Comparison of ENCODE assay signal across 8 cellular contexts in genomic region chr15:33022629-33023028, GRCh38.
DNase-seq lines count a peak whose midpoint lies in the region; ATAC-seq and TF ChIP-seq lines count a peak whose summit lies in the region.

No MANE protein-coding gene starts in this region.

- H3K27ac ChIP-seq in parathyroid adenoma, result no peak overlapping the region

- peaks cover 4% of the 10 kb centered on the region for H3K4me1 ChIP-seq in parathyroid adenoma

- H3K9ac ChIP-seq in parathyroid adenoma, result no peak overlapping the region

- no peak overlapping the region for H2AFZ ChIP-seq in parathyroid adenoma

- peak; percentile 12 for DNase-seq in G401 (ENCODE audit: low spot score)
- peak; percentile 88 for DNase-seq in RPMI7951 (ENCODE audit: low read depth)
- DNase-seq in fibroblast of gingiva (ENCODE audit: low read depth), result peak; percentile 76
- no peak for DNase-seq in activated naive CD4-positive, alpha-beta T cell treated with Interleukin-2 at 50 U/mL for 16 hours
- DNase-seq in GM10266 (ENCODE audit: extremely low spot score), result no peak
- no peak for DNase-seq in omental fat pad (ENCODE audit: low spot score)

- H3K36me3 ChIP-seq in parathyroid adenoma (ENCODE audit: control insufficient read depth, insufficient read depth, low read length), result no peaks in the 10 kb centered on the region

- no peaks in the 10 kb centered on the region for H3K79me2 ChIP-seq in parathyroid adenoma

- ATAC-seq in GM21515 (IDR thresholded peaks at IDR 0.05; ENCODE audit: unreplicated experiment) (no peak), omental fat pad (ENCODE audit: low FRiP score) (no peak)

- in situ Hi-C loops in G401 (cut with HindIII; ENCODE audit: low sequenced_read_pairs), result no loop called here

- TF ChIP-seq CTCF in parathyroid adenoma (IDR thresholded peaks at IDR 0.05) (no peak), GM10266 (IDR thresholded peaks at IDR 0.05; ENCODE audit: control insufficient read depth, insufficient read depth, low read depth, missing control alignments) (no peak), omental fat pad (IDR thresholded peaks at IDR 0.05) (no peak)

- H3K4me3 ChIP-seq in parathyroid adenoma (ENCODE audit: low read depth, low read length), result no peak overlapping the region

- peak overlapping the region; percentile 55 for H3K4me2 ChIP-seq in parathyroid adenoma (ENCODE audit: low read length)

- H3K9me3 ChIP-seq in parathyroid adenoma (ENCODE audit: control insufficient read depth, low read length), result no peaks in the 10 kb centered on the region

- H3K27me3 ChIP-seq in parathyroid adenoma (ENCODE audit: control insufficient read depth, insufficient read depth, low read length), result no peaks in the 10 kb centered on the region

Comparison
In these comparisons a context has a peak if more than half of its experiments do, and no peak if none do; other contexts are left out.
1. DNase-seq: peak in G401 (single experiment), RPMI7951 (single experiment) and fibroblast of gingiva (single experiment); none in activated naive CD4-positive, alpha-beta T cell treated with Interleukin-2 at 50 U/mL for 16 hours (single experiment), GM10266 (single experiment) and omental fat pad (single experiment).